In genomic region chr12:54983536-54984102, GRCh38 we compare ENCODE assay signal across 13 cellular contexts. TPM values are rescaled to one million over a fixed set of nuclear protein-coding genes. Genes with fewer than 3 reads are reported as not detected.
A peak's percentile ranks its signal among the peaks of the same experiment; 100 is the strongest.
DNase-seq lines count a peak whose midpoint lies in the region; ATAC-seq and TF ChIP-seq lines count a peak whose summit lies in the region.
"Had no signal": no experiment of that assay in that cellular context is flagged by ENCODE, and none has a peak within 500 bp of the region (broad histone marks: within the 10 kb centered on the region; RNA-seq: fewer than 3 reads in every experiment).

No MANE protein-coding gene starts in this region.

- H3K4me1 Mint-ChIP-seq in activated T-cell treated with anti-CD3 and anti-CD28 coated beads, Interleukin-2, amount 50 U/mL, for 72 hours (ENCODE audit: low read depth) = peaks cover 79% of the 10 kb centered on the region
- peaks cover 67 to 69% of the 10 kb centered on the region in 2 donors for H3K4me1 Mint-ChIP-seq in natural killer cell
- H3K4me1 Mint-ChIP-seq: H9 had no signal

- H3K4me2 ChIP-seq in BLaER1 (peak overlapping the region; percentile 65; the same call in 1 of the 2 replicates), OCI-LY1 (ENCODE audit: low read length) (peak overlapping the region; percentile 74)

- POLR2A ChIA-PET in HEK293T (lab: Yijun Ruan, JAX) = no interaction called here

- DNase-seq in activated T-cell treated with anti-CD3 and anti-CD28 coated beads, Interleukin-2, amount 50 U/mL, for 72 hours = peak; percentile 34 to 36
- DNase-seq in natural killer cell (no peak), tibial nerve (ENCODE audit: low spot score in 2 of 2) (no peak), NCI-H1417 treated with DMSO at 0.1 percent for 48 hours (lab: John Stamatoyannopoulos, UW) (no peak), NCI-H510A (lab: John Stamatoyannopoulos, UW) (no peak), HEK293T (ENCODE audit: extremely low spot score) (no peak)
- DNase-seq: foreskin keratinocyte, H9, left cardiac atrium had no signal

- intact Hi-C loops in natural killer cell (cut with micrococcal nuclease) = no loop called here

- H3K9ac ChIP-seq in BLaER1 (no peak overlapping the region), OCI-LY1 (ENCODE audit: low read length) (peak overlapping the region; percentile 85)
- H3K9ac ChIP-seq: parathyroid adenoma had no signal

- CTCF ChIA-PET in HEK293T (lab: Yijun Ruan, JAX) = no interaction called here

- H3K9me2 ChIP-seq in OCI-LY1 (ENCODE audit: low read depth, low read length) = no peaks in the 10 kb centered on the region

- no peak for ATAC-seq in activated T-cell treated with anti-CD3 and anti-CD28 coated beads, Interleukin-2, amount 50 U/mL, for 72 hours (replicated peaks in 1 of 2)
- no peak for ATAC-seq in natural killer cell
- ATAC-seq: foreskin keratinocyte had no signal

- no peaks in the 10 kb centered on the region for H3K9me3 ChIP-seq in BLaER1
- H3K9me3 ChIP-seq in OCI-LY1 (ENCODE audit: low read length) = no peaks in the 10 kb centered on the region
- no peaks in the 10 kb centered on the region for H3K9me3 ChIP-seq in tibial nerve
- H3K9me3 ChIP-seq: SJSA1 had no signal

- no peaks in the 10 kb centered on the region for H3K9me3 Mint-ChIP-seq in activated T-cell treated with anti-CD3 and anti-CD28 coated beads, Interleukin-2, amount 50 U/mL, for 72 hours
- no peaks in the 10 kb centered on the region for H3K9me3 Mint-ChIP-seq in natural killer cell
- H3K9me3 Mint-ChIP-seq: H9 had no signal

- no peak for TF ChIP-seq EP300 in tibial nerve (IDR thresholded peaks at IDR 0.05)

- H3K4me3 ChIP-seq in BLaER1 (no peak overlapping the region), OCI-LY1 (ENCODE audit: low read depth, low read length, poor library complexity, severe bottlenecking) (peak overlapping the region; percentile 73), tibial nerve (peak overlapping the region in 1 of 4 donors; percentile 17)
- H3K4me3 ChIP-seq: SJSA1 had no signal

- H3K27me3 ChIP-seq in BLaER1 = no peaks in the 10 kb centered on the region
- H3K27me3 ChIP-seq in OCI-LY1 (ENCODE audit: insufficient read depth, low read length) = no peaks in the 10 kb centered on the region
- H3K27me3 ChIP-seq in tibial nerve = no peaks in the 10 kb centered on the region

- no peak for TF ChIP-seq POLR2A in tibial nerve (IDR thresholded peaks at IDR 0.05)

- H3K79me2 ChIP-seq in OCI-LY1 (ENCODE audit: insufficient read depth, low read length) = peaks cover 20% of the 10 kb centered on the region
- H3K79me2 ChIP-seq: parathyroid adenoma had no signal

- H3K4me3 Mint-ChIP-seq in activated T-cell treated with anti-CD3 and anti-CD28 coated beads, Interleukin-2, amount 50 U/mL, for 72 hours = peak overlapping the region; percentile 78 to 94
- H3K4me3 Mint-ChIP-seq in natural killer cell = peak overlapping the region; percentile 92
- H3K4me3 Mint-ChIP-seq: H9 had no signal

- no peaks in the 10 kb centered on the region for H3K36me3 ChIP-seq in BLaER1
- H3K36me3 ChIP-seq in OCI-LY1 (ENCODE audit: insufficient read depth, low read length) = peaks cover 44% of the 10 kb centered on the region
- no peaks in the 10 kb centered on the region for H3K36me3 ChIP-seq in tibial nerve
- H3K36me3 ChIP-seq: SJSA1 had no signal

- TF ChIP-seq CTCF in OCI-LY1 (IDR thresholded peaks at IDR 0.05; ENCODE audit: low read length) (no peak), natural killer cell (IDR thresholded peaks at IDR 0.05) (no peak), tibial nerve (IDR thresholded peaks at IDR 0.05) (no peak)

- peak overlapping the region; percentile 97 for H3K27ac Mint-ChIP-seq in activated T-cell treated with anti-CD3 and anti-CD28 coated beads, Interleukin-2, amount 50 U/mL, for 72 hours
- H3K27ac Mint-ChIP-seq in natural killer cell = peak overlapping the region; percentile 88 to 94
- H3K27ac Mint-ChIP-seq: H9 had no signal

- peaks cover 22% of the 10 kb centered on the region for H3K4me1 ChIP-seq in BLaER1
- H3K4me1 ChIP-seq in OCI-LY1 (ENCODE audit: insufficient read depth, low read length, severe bottlenecking) = peaks cover 69% of the 10 kb centered on the region
- peaks cover 0 to 16% (median 0%) of the 10 kb centered on the region in 4 donors for H3K4me1 ChIP-seq in tibial nerve
- H3K4me1 ChIP-seq: foreskin keratinocyte, parathyroid adenoma, SJSA1 had no signal

- H3K36me3 Mint-ChIP-seq in activated T-cell treated with anti-CD3 and anti-CD28 coated beads, Interleukin-2, amount 50 U/mL, for 72 hours (ENCODE audit: insufficient read depth in 2 of 2) = peaks cover 22 to 25% of the 10 kb centered on the region in 2 donors
- H3K36me3 Mint-ChIP-seq in natural killer cell = no peaks in the 10 kb centered on the region

- 90 to 93% methylated on average over 2 of the region's 2 CpGs for WGBS in tibial nerve, 2 donors

- H3F3A ChIP-seq in OCI-LY1 (ENCODE audit: insufficient read depth, low read length) = peaks cover 6% of the 10 kb centered on the region; the same call in 1 of the 2 replicates

- no peak overlapping the region for H2AFZ ChIP-seq in OCI-LY1 (ENCODE audit: low read length)
- H2AFZ ChIP-seq: parathyroid adenoma had no signal

- H3K27me3 Mint-ChIP-seq in activated T-cell treated with anti-CD3 and anti-CD28 coated beads, Interleukin-2, amount 50 U/mL, for 72 hours (ENCODE audit: low read depth) = no peaks in the 10 kb centered on the region
- H3K27me3 Mint-ChIP-seq in natural killer cell (ENCODE audit: low read depth in 2 of 2) = no peaks in the 10 kb centered on the region

- no peaks in the 10 kb centered on the region for H4K20me1 ChIP-seq in BLaER1
- no peaks in the 10 kb centered on the region for H4K20me1 ChIP-seq in OCI-LY1 (ENCODE audit: insufficient read depth, low read length)

- H3K27ac ChIP-seq in BLaER1 (no peak overlapping the region), OCI-LY1 (ENCODE audit: low read depth, low read length, poor library complexity, severe bottlenecking) (peak overlapping the region; percentile 89), tibial nerve (peak overlapping the region in 1 of 4 donors; percentile 77)
- H3K27ac ChIP-seq: foreskin keratinocyte, parathyroid adenoma, SJSA1 had no signal

TF ChIP-seq in HEK293T, 16 proteins besides CTCF, POLR2A, EP300 and RAD21:
- TF ChIP-seq TARDBP (IDR thresholded peaks at IDR 0.05) (no peak), ZNF384 (IDR thresholded peaks at IDR 0.05) (no peak), LEF1 (IDR thresholded peaks at IDR 0.05; ENCODE audit: borderline replicate concordance) (no peak), L3MBTL2 (conservative IDR thresholded peaks at IDR 0.05) (no peak), SUZ12 (IDR thresholded peaks at IDR 0.05) (no peak), FOXK2 (IDR thresholded peaks at IDR 0.05) (no peak), PKNOX1 (IDR thresholded peaks at IDR 0.05) (no peak), NFRKB (IDR thresholded peaks at IDR 0.05) (no peak), SP1 (IDR thresholded peaks at IDR 0.05) (no peak)
TF ChIP-seq in HEK293T: peak in this region for 0.

RNA-seq across cellular contexts. Expression of gene TESPA1, which starts 0.9 kb away (rescaled TPM):
- 10 to 100 TPM; 86.5 to 95.5 TPM for total RNA-seq in activated T-cell treated with anti-CD3 and anti-CD28 coated beads, Interleukin-2, amount 50 U/mL, for 72 hours
- total RNA-seq in natural killer cell (10 to 100 TPM; 39.9 to 59.6 (median 53.5) TPM), tibial nerve (1 to 10 TPM in 1 of 4 donors, under 1 TPM in 2, not detected in 1; 0.42 to 2.8 (median 0.98) TPM)
- total RNA-seq: foreskin keratinocyte, H9 had no signal

RNA-seq across cellular contexts. Expression of gene NEUROD4, which starts 36.2 kb away (rescaled TPM):
- total RNA-seq in activated T-cell treated with anti-CD3 and anti-CD28 coated beads, Interleukin-2, amount 50 U/mL, for 72 hours = not detected
- not detected for total RNA-seq in natural killer cell
- not detected for total RNA-seq in tibial nerve
- total RNA-seq: foreskin keratinocyte, H9, left cardiac atrium, SJSA1 had no signal

Comparison
In these comparisons a context has a peak if more than half of its experiments do, and no peak if none do; other contexts are left out.
1. DNase-seq: peak in activated T-cell treated with anti-CD3 and anti-CD28 coated beads, Interleukin-2, amount 50 U/mL, for 72 hours (2 of 2); none in natural killer cell (single experiment), tibial nerve (0 of 2), NCI-H1417 treated with DMSO at 0.1 percent for 48 hours (single experiment), NCI-H510A (single experiment) and HEK293T (single experiment).
2. RNA of gene TESPA1, which starts 0.9 kb away (total RNA-seq): 86.5 to 95.5 TPM in activated T-cell treated with anti-CD3 and anti-CD28 coated beads, Interleukin-2, amount 50 U/mL, for 72 hours and 39.9 to 59.6 TPM in natural killer cell; 0.42 to 2.8 TPM in tibial nerve; every median in the first group is over 10 times any median in the second.